Comparison of ENCODE assay signal across 8 cellular contexts in the genomic region with DNA sequence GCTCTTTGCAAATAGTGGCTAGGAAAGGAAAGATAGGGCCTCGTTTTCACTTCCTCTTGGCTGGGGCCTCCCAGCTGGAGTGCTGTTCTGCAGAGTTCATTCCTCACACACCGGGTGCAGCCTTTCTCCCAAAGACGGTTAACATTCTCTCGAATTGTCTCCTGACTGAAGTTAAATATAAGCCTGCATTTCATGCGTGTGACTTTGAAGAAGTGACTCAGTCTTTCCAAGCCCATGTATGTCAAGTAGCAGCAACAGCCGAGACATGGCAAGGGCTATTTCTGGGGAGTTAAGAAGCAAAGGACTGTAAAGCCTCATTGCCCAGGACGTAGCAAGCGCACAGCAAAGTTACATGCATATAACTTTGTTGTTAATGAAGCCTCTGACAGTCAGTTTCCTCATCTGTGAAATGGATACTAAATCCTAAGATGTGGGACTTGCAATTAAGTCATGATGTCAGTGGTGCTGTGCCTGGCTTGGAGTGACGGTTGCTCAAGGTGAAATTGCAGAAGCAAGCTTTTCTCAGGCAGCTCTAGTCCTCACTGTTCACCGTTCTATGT.
DNase-seq lines count a peak whose midpoint lies in the region; ATAC-seq and TF ChIP-seq lines count a peak whose summit lies in the region.

No MANE protein-coding gene starts in this region.

- H3K4me1 ChIP-seq in SK-N-SH (ENCODE audit: control insufficient read depth in 1 of 2, insufficient read depth in 2 of 2, low read depth in 1 of 2, low read length in 1 of 2) = peaks cover 0 to 9% of the 10 kb centered on the region in 2 experiments; a peak in 2 of 4 replicates

- H3K27me3 ChIP-seq in SK-N-SH (ENCODE audit: insufficient read depth) (no peaks in the 10 kb centered on the region), dorsolateral prefrontal cortex (peaks cover 0 to 7% (median 0%) of the 10 kb centered on the region in 45 donors)

- TF ChIP-seq RAD21 in SK-N-SH (IDR thresholded peaks at IDR 0.05; ENCODE audit: low read length) = no peak

- no peak overlapping the region for H3K4me2 ChIP-seq in SK-N-SH

- ATAC-seq in GM18508 (IDR thresholded peaks at IDR 0.05; ENCODE audit: insufficient read depth, unreplicated experiment) (peak; percentile 87), HG02610 (IDR thresholded peaks at IDR 0.05; ENCODE audit: unreplicated experiment) (peak; percentile 87), esophagus mucosa (no peak)

- TF ChIP-seq EP300 in SK-N-SH (IDR thresholded peaks at IDR 0.05; ENCODE audit: borderline replicate concordance in 1 of 2, low read depth in 1 of 2, low read length in 1 of 2) = no peak

- peaks cover 16 to 38% of the 10 kb centered on the region in 2 donors for H3K4me1 Mint-ChIP-seq in immature natural killer cell

- peak overlapping the region in 3 of 5 donors; percentile 8 to 51 (median 18) for H3K4me3 Mint-ChIP-seq in immature natural killer cell

- H3F3A ChIP-seq in SK-N-SH (replicated peaks; ENCODE audit: insufficient read depth) = no peaks in the 10 kb centered on the region

- H3K27ac ChIP-seq in SK-N-SH (ENCODE audit: low read depth in 2 of 2, low read length in 1 of 2) (no peak overlapping the region), dorsolateral prefrontal cortex (peak overlapping the region in 1 of 59 donors; percentile 23)

- DNase-seq in NB4 (ENCODE audit: low read depth) (peak; percentile 97), immature natural killer cell (no peak), SK-N-SH (no peak), dorsolateral prefrontal cortex (no peak), RKO (ENCODE audit: low spot score) (no peak)

- intact Hi-C loops in dorsolateral prefrontal cortex (cut with DNase I) = loop anchor here in 1 of 2 donors (5.0 kb wide), 1 partner anchor 169 kb away; no protein-coding TSS in a partner anchor

- no peaks in the 10 kb centered on the region for H3K9me3 Mint-ChIP-seq in immature natural killer cell

- no peak overlapping the region for H3K9ac ChIP-seq in SK-N-SH

- no peak for TF ChIP-seq POLR2A in NB4 (IDR thresholded peaks at IDR 0.05; ENCODE audit: extremely low read depth, insufficient read length)

- H4K20me1 ChIP-seq in SK-N-SH (ENCODE audit: insufficient read depth) = no peaks in the 10 kb centered on the region

- no peak for TF ChIP-seq CTCF in NB4 (IDR thresholded peaks at IDR 0.05; ENCODE audit: low read depth, low read length)
- TF ChIP-seq CTCF in SK-N-SH (IDR thresholded peaks at IDR 0.05) = no peak
- no peak for TF ChIP-seq CTCF in dorsolateral prefrontal cortex (IDR thresholded peaks at IDR 0.05 in 54 of 56, conservative IDR thresholded peaks at IDR 0.05 in 2 of 56; ENCODE audit: low read depth in 1 of 56, partially characterized antibody in 56 of 56)

- no peak overlapping the region for H2AFZ ChIP-seq in SK-N-SH (ENCODE audit: low read depth)

- peaks cover 0 to 2% (median under 1%) of the 10 kb centered on the region in 3 donors for H3K27me3 Mint-ChIP-seq in immature natural killer cell (ENCODE audit: low read depth in 3 of 3)

- no peaks in the 10 kb centered on the region for H3K9me2 ChIP-seq in SK-N-SH

- H3K36me3 ChIP-seq in SK-N-SH (replicated peaks in 1 of 2; ENCODE audit: control insufficient read depth in 1 of 2, insufficient read depth in 2 of 2, low read length in 1 of 2) = no peaks in the 10 kb centered on the region

- no peaks in the 10 kb centered on the region for H3K79me2 ChIP-seq in SK-N-SH (ENCODE audit: insufficient read depth)

- H3K4me3 ChIP-seq in NB4 (ENCODE audit: low read depth, low read length) (peak overlapping the region; percentile 38), SK-N-SH (ENCODE audit: low read depth in 2 of 2, low read length in 1 of 2) (no peak overlapping the region), dorsolateral prefrontal cortex (no peak overlapping the region)

- WGBS in SK-N-SH (ENCODE audit: low lambda C conversion rate) = 93% methylated on average over 10 of the region's 10 CpGs

- POLR2A ChIA-PET in SK-N-SH (lab: Yijun Ruan, JAX) = no interaction called here

- no peaks in the 10 kb centered on the region for H3K36me3 Mint-ChIP-seq in immature natural killer cell

- H3K9me3 ChIP-seq in SK-N-SH = no peaks in the 10 kb centered on the region

- CTCF ChIA-PET in SK-N-SH (lab: Yijun Ruan, JAX) = no interaction called here

- H3K27ac Mint-ChIP-seq in immature natural killer cell = peak overlapping the region in 3 of 6 donors; percentile 29 to 62 (median 61)

TF ChIP-seq in SK-N-SH, 30 proteins besides CTCF, POLR2A, EP300 and RAD21:
- TF ChIP-seq TCF12 (IDR thresholded peaks at IDR 0.05) (no peak), POLR2AphosphoS5 (IDR thresholded peaks at IDR 0.05; ENCODE audit: low read depth, low read length) (no peak), NFIC (IDR thresholded peaks at IDR 0.05; ENCODE audit: borderline replicate concordance) (no peak), TEAD4 (IDR thresholded peaks at IDR 0.05; ENCODE audit: borderline replicate concordance, insufficient read depth) (no peak), ELF1 (IDR thresholded peaks at IDR 0.05) (no peak), CHD2 (IDR thresholded peaks at IDR 0.05; ENCODE audit: low read length, partially characterized antibody) (no peak), YY1 (IDR thresholded peaks at IDR 0.05; ENCODE audit: low read depth) (no peak), TAF1 (IDR thresholded peaks at IDR 0.05; ENCODE audit: borderline replicate concordance, low read depth, low read length) (no peak), FOXM1 (IDR thresholded peaks at IDR 0.05; ENCODE audit: low read depth) (no peak), RCOR1 (IDR thresholded peaks at IDR 0.05; ENCODE audit: low read length) (no peak), FOSL2 (IDR thresholded peaks at IDR 0.05; ENCODE audit: borderline replicate concordance, low read depth) (no peak), SMC3 (IDR thresholded peaks at IDR 0.05; ENCODE audit: low read depth, low read length) (no peak), RXRA (IDR thresholded peaks at IDR 0.05; ENCODE audit: borderline replicate concordance, low read depth) (no peak), EZH2phosphoT487 (IDR thresholded peaks at IDR 0.05; ENCODE audit: borderline replicate concordance, low read depth) (no peak)
- TF ChIP-seq, protein P1, sequence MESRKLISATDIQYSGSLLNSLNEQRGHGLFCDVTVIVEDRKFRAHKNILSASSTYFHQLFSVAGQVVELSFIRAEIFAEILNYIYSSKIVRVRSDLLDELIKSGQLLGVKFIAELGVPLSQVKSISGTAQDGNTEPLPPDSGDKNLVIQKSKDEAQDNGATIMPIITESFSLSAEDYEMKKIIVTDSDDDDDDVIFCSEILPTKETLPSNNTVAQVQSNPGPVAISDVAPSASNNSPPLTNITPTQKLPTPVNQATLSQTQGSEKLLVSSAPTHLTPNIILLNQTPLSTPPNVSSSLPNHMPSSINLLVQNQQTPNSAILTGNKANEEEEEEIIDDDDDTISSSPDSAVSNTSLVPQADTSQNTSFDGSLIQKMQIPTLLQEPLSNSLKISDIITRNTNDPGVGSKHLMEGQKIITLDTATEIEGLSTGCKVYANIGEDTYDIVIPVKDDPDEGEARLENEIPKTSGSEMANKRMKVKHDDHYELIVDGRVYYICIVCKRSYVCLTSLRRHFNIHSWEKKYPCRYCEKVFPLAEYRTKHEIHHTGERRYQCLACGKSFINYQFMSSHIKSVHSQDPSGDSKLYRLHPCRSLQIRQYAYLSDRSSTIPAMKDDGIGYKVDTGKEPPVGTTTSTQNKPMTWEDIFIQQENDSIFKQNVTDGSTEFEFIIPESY (IDR thresholded peaks at IDR 0.05; ENCODE audit: borderline replicate concordance, low read depth) = no peak
- TF ChIP-seq, protein P2, sequence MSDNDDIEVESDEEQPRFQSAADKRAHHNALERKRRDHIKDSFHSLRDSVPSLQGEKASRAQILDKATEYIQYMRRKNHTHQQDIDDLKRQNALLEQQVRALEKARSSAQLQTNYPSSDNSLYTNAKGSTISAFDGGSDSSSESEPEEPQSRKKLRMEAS (IDR thresholded peaks at IDR 0.05; ENCODE audit: low read depth) = no peak
